Comparison of ENCODE assay signal across 15 cellular contexts in the genomic region with DNA sequence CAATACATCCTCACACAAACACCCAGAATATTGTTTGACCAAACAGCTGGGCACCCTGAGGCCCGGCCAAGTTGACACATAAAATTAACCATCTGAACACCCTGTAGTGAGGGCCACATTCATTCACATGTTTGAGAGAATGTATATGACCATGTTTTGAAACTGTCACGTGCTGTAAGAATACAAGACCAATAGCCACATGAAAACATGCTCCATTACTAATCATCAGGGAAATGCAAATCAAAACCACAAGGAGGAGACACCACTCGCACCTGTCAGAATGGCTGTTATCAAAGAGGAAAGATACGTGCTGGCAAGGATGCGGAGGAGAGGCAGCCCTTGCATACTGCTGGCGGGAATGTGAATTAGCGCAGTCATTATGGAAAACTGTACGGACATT.
"Had no signal": no experiment of that assay in that cellular context is flagged by ENCODE, and none has a peak within 500 bp of the region (broad histone marks: within the 10 kb centered on the region; RNA-seq: fewer than 3 reads in every experiment).

No MANE protein-coding gene starts in this region.

- H3K36me3 ChIP-seq: gastroesophageal sphincter, ovary, upper lobe of left lung had no signal

- DNase-seq: activated CD4-positive, alpha-beta T cell treated with anti-CD3 and anti-CD28 coated beads, Interleukin-2, amount 10 ng/mL, durations not matched to agents 24 days and 14 days; activated CD8-positive, alpha-beta memory T cell treated with anti-CD3 and anti-CD28 coated beads for 24 hours; activated naive CD4-positive, alpha-beta T cell treated with anti-CD3 and anti-CD28 coated beads, Interleukin-2, amount 10 ng/mL, durations not matched to agents 7 days and 5 days; activated T-cell treated with anti-CD3 and anti-CD28 coated beads for 4 hours; central memory CD4-positive, alpha-beta T cell; effector CD8-positive, alpha-beta T cell; left ventricle myocardium superior; mesenchymal stem cell; ovary; stimulated activated CD4-positive, alpha-beta T cell treated with anti-CD3 and anti-CD28 coated beads, Interleukin-4, amount 100 ng/mL, for 1 hour; upper lobe of left lung had no signal

- H3K4me3 ChIP-seq: coronary artery, gastroesophageal sphincter, hepatocyte, ovary, upper lobe of left lung had no signal

- H3K27ac ChIP-seq: coronary artery, gastroesophageal sphincter, hepatocyte, ovary, upper lobe of left lung had no signal

- H3K4me1 ChIP-seq: gastroesophageal sphincter had no signal

- H3K27me3 ChIP-seq: gastroesophageal sphincter, ovary, upper lobe of left lung had no signal

- H3K9me3 ChIP-seq: gastroesophageal sphincter, ovary, upper lobe of left lung had no signal

- ATAC-seq: gastroesophageal sphincter, left ventricle myocardium superior, WTC11 had no signal
